Comparison of ENCODE assay signal across 9 cellular contexts in the genomic region with DNA sequence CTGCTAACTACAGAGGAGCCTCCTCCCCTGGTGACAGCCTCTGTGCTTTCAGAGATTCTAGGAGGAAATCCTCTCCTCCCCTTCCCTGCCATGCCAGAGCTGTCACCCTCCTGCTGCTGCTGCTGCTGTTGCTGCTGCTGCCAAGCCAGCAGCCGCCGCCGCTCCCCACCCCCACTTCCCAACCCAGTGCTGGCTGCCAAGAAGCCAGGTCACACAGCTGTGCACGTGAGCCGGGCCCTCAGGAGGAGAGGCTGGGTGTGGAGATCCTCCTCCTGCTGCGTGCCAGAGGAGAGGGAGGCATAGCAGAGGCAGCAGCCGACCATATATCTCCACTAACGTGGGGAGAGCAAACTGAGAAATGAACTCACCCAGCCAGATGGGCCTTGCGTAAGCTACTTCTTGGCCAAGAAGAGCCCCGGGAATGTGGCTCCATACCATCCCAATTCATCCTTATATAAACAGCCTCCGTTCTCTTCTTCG. TPM values are rescaled to one million over a fixed set of nuclear protein-coding genes. Genes with fewer than 3 reads are reported as not detected.
DNase-seq lines count a peak whose midpoint lies in the region; ATAC-seq and TF ChIP-seq lines count a peak whose summit lies in the region.
"Had no signal": no experiment of that assay in that cellular context is flagged by ENCODE, and none has a peak within 500 bp of the region (broad histone marks: within the 10 kb centered on the region; RNA-seq: fewer than 3 reads in every experiment).

No MANE protein-coding gene starts in this region.

- ATAC-seq in GM21367 (IDR thresholded peaks at IDR 0.05; ENCODE audit: unreplicated experiment) (no peak), HG03342 (IDR thresholded peaks at IDR 0.05; ENCODE audit: unreplicated experiment) (no peak)

- DNase-seq in NCI-H2107 (lab: John Stamatoyannopoulos, UW), result peak; percentile 72
- peak; percentile 60 for DNase-seq in ecto neural progenitor cell (ENCODE audit: low spot score)
- DNase-seq in mesenteric fat pad (ENCODE audit: low spot score), result peak; percentile 96
- peak; percentile 96 to 98 for DNase-seq in uterus
- DNase-seq in effector CD4-positive, alpha-beta T cell, result no peak
- DNase-seq: CD4-positive, CD25-positive, alpha-beta regulatory T cell had no signal

- H3K27ac ChIP-seq in ACC112 (ENCODE audit: low read depth, low read length) (peak overlapping the region; percentile 65), uterus (peak overlapping the region; percentile 83 to 88)

- H3K36me3 ChIP-seq in ACC112 (ENCODE audit: insufficient read depth, low read length), result peaks cover 19% of the 10 kb centered on the region
- no peaks in the 10 kb centered on the region for H3K36me3 ChIP-seq in uterus

- no peak overlapping the region for H2AFZ ChIP-seq in ACC112 (ENCODE audit: low read length, unreplicated experiment)

- intact Hi-C loops in uterus (cut with DNase I; ENCODE audit: low total_unique reads), result no loop called here

- H3K4me3 ChIP-seq in ACC112 (ENCODE audit: low read depth, low read length), result no peak overlapping the region
- no peak overlapping the region for H3K4me3 ChIP-seq in uterus

- peak in 1 of 2 donors; percentile 27 for TF ChIP-seq POLR2A in uterus (IDR thresholded peaks at IDR 0.05)

- TF ChIP-seq CTCF in uterus (IDR thresholded peaks at IDR 0.05), result no peak

- peaks cover 38% of the 10 kb centered on the region for H3K4me1 ChIP-seq in ACC112 (ENCODE audit: control insufficient read depth, insufficient read depth, low read length, unreplicated experiment)
- H3K4me1 ChIP-seq in uterus, result peaks cover 37 to 43% of the 10 kb centered on the region in 2 donors

- peaks cover 3% of the 10 kb centered on the region for H3K79me2 ChIP-seq in ACC112 (ENCODE audit: control insufficient read depth, insufficient read depth, low read length, unreplicated experiment)

- H3K27me3 ChIP-seq in ACC112 (ENCODE audit: insufficient read depth, low read length), result no peaks in the 10 kb centered on the region
- H3K27me3 ChIP-seq in uterus, result no peaks in the 10 kb centered on the region

- H3K9me3 ChIP-seq in uterus, result no peaks in the 10 kb centered on the region

RNA-seq across cellular contexts. Expression of a gene that starts 12.4 kb away (rescaled TPM):
- total RNA-seq in mesenteric fat pad (69.9 TPM), uterus (10 to 100 TPM; 22.1 to 91.8 (median 61.0) TPM)

RNA-seq across cellular contexts. Expression of a gene that starts 25.8 kb away (rescaled TPM):
- total RNA-seq in mesenteric fat pad (4.2 TPM), uterus (10 to 100 TPM in 3 of 4 donors, 1 to 10 TPM in 1; 2.1 to 29.9 (median 20.0) TPM)

RNA-seq across cellular contexts. Expression of a gene that starts 47.4 kb away (rescaled TPM):
- total RNA-seq in mesenteric fat pad, result 1.4 TPM
- total RNA-seq in uterus, result 1 to 10 TPM in 1 of 4 donors, not detected in 3; 1.6 TPM

RNA-seq across cellular contexts. Expression of a gene that starts 54.8 kb away (rescaled TPM):
- 81.0 TPM for total RNA-seq in mesenteric fat pad
- total RNA-seq in uterus, result 10 to 100 TPM in 1 of 4 donors, 1 to 10 TPM in 2, under 1 TPM in 1; under 0.01 to 12.7 (median 5.2) TPM

RNA-seq across cellular contexts. Expression of a gene that starts 58.0 kb away (rescaled TPM):
- 21.5 TPM for total RNA-seq in mesenteric fat pad
- total RNA-seq in uterus, result 10 to 100 TPM; 15.3 to 32.1 (median 27.6) TPM
